In the genomic region with DNA sequence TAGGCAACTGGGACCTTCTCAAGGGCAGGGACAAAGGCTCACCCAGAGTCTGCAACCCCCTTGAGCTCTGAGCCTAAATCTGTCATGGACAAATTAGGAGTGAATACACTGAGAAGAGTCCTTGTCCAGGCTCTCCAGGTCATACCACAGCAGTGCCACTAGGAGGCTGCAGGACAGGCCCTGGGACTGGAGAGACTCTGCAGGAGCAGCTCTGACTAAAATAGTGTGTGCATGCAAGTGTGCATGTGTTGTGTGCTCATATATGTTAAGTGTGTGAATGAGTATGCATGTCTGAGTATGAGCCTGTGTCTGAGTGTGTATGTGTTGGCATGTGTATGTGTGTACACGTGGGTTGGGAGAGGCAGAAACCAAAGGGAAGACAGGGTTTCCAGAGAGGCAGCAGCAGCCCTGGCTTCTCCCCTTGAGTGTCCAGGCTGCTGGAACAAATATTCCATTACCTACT, we compare ENCODE assay signal across 8 cellular contexts. TPM values are rescaled to one million over a fixed set of nuclear protein-coding genes. Genes with fewer than 3 reads are reported as not detected.
DNase-seq lines count a peak whose midpoint lies in the region; ATAC-seq, FAIRE-seq and TF ChIP-seq lines count a peak whose summit lies in the region.

No MANE protein-coding gene starts in this region.

- CTCF ChIA-PET in A549 (lab: Yijun Ruan, JAX): interaction anchor here (0.7 to 4.1 kb wide), 12 partner anchors 11 to 389 kb away, joined by 3 to 30 read pairs (median 4); no protein-coding TSS in a partner anchor

- H3K4me3 ChIP-seq in A549 (no peak overlapping the region), retinal pigment epithelial cell (ENCODE audit: low read length) (no peak overlapping the region)

- ATAC-seq in A549: peak; percentile 89 to 90
- ATAC-seq in esophagus mucosa: peak; percentile 65
- no peak for ATAC-seq in GM21390 (IDR thresholded peaks at IDR 0.05; ENCODE audit: unreplicated experiment)

- DNase-seq in A549 (ENCODE audit: low read depth in 1 of 2, low spot score in 1 of 2) (peak; percentile 38 to 39), GM10266 (ENCODE audit: extremely low spot score) (no peak), SK-MEL-5 (ENCODE audit: low read depth, low spot score) (peak; percentile 52), retinal pigment epithelial cell (ENCODE audit: low read depth) (no peak), GM19239 (ENCODE audit: insufficient read length, low spot score) (no peak), foreskin melanocyte (no peak)

- 0 out of 5 replicates have a peak, but pooled peaks of 1 of the 2 experiments have one; percentile 23 for TF ChIP-seq RAD21 in A549 (conservative IDR thresholded peaks at IDR 0.05 in 1 of 2, IDR thresholded peaks at IDR 0.05 in 1 of 2)

- no peaks in the 10 kb centered on the region for H3K4me1 ChIP-seq in A549

- 27% methylated on average over 1 of the region's 1 CpG for WGBS in A549 (ENCODE audit: missing lambda C conversion rate)

- in situ Hi-C loops in SK-MEL-5 (cut with HindIII; ENCODE audit: low pct_unique_long_range_greater_than_20kb, low sequenced_read_pairs): no loop called here

- no peak for TF ChIP-seq EP300 in A549 (IDR thresholded peaks at IDR 0.05)

- H3K9me3 ChIP-seq in A549: no peaks in the 10 kb centered on the region

- POLR2A ChIA-PET in A549 (lab: Yijun Ruan, JAX): interaction anchor here (1.0 kb wide), 1 partner anchor 147 kb away, joined by 3 read pairs; the partner anchor contains the start of gene HSP90AB1

- TF ChIP-seq CTCF in A549 (IDR thresholded peaks at IDR 0.05) (peak; percentile 25; the same call in 1 of the 3 replicates), GM10266 (IDR thresholded peaks at IDR 0.05; ENCODE audit: control insufficient read depth, insufficient read depth, low read depth, missing control alignments) (peak; percentile 50), retinal pigment epithelial cell (conservative IDR thresholded peaks at IDR 0.05; ENCODE audit: low read depth, low read length) (peak; percentile 83)

- no peak for TF ChIP-seq POLR2A in A549 (IDR thresholded peaks at IDR 0.05; ENCODE audit: low read length)

- H3K27ac ChIP-seq in A549: no peak overlapping the region

- no peak overlapping the region for H3K4me2 ChIP-seq in A549

- FAIRE-seq in A549 (lab: Jason Lieb, UNC) (no peak), GM19239 (lab: Jason Lieb, UNC) (no peak)

TF ChIP-seq in A549, 52 proteins besides CTCF, POLR2A, EP300 and RAD21:
- TF ChIP-seq SMC3 (IDR thresholded peaks at IDR 0.05): 0 out of 3 replicates have a peak, but pooled peaks have one; percentile 16
- TF ChIP-seq CBX8 (IDR thresholded peaks at IDR 0.05): no peak
- TF ChIP-seq NFE2L2 (conservative IDR thresholded peaks at IDR 0.05; ENCODE audit: low read length): no peak

RNA-seq across cellular contexts. Expression of gene MRPL14, which starts 27.1 kb away (rescaled TPM):
- polyA plus RNA-seq in A549 (2011; rRNA removed) (47.1 and 48.2 TPM in 2 replicates), A549 (2017; fragmentation: RNase III; extraction: RNeasy Plus Mini Kit Qiagen cat#74134 plus additional on column Dnase treatment) (55.3 to 56.5 TPM (median 56.3 TPM) in 3 replicates)
- 108 and 113 TPM in 2 replicates for polyA plus RNA-seq in A549 (2012; cell fraction: cytosol; rRNA removed)
- polyA plus RNA-seq in A549 (2012; cell fraction: nucleus; rRNA removed): 49.1 and 67.3 TPM in 2 replicates
- polyA minus RNA-seq in A549 (2011; rRNA and poly(A)+ RNA removed): 17.1 and 19.3 TPM in 2 replicates
- total RNA-seq in SK-MEL-5 (2014; rRNA removed; shearing (Covaris generic)): 60.0 and 61.2 TPM in 2 replicates
- 42.0 and 60.3 TPM in 2 replicates for polyA plus RNA-seq in SK-MEL-5 (2015; cell fraction: cytosol; rRNA removed)
- 8.5 and 9.1 TPM in 2 replicates for polyA plus RNA-seq in SK-MEL-5 (2015; cell fraction: nucleus; rRNA removed)
- 47.4 TPM for total RNA-seq in esophagus mucosa

RNA-seq across cellular contexts. Expression of gene TMEM63B, which starts 27.2 kb away (rescaled TPM):
- polyA plus RNA-seq in A549 (2011; rRNA removed): 24.0 and 25.4 TPM in 2 replicates
- 26.0 and 33.3 TPM in 2 replicates for polyA plus RNA-seq in A549 (2012; cell fraction: cytosol; rRNA removed)
- polyA plus RNA-seq in A549 (2012; cell fraction: nucleus; rRNA removed): 50.9 and 59.9 TPM in 2 replicates
- polyA plus RNA-seq in A549 (2017; fragmentation: RNase III; extraction: RNeasy Plus Mini Kit Qiagen cat#74134 plus additional on column Dnase treatment): 18.3 to 22.2 TPM (median 21.6 TPM) in 3 replicates
- 32.9 and 44.4 TPM in 2 replicates for polyA minus RNA-seq in A549 (2011; rRNA and poly(A)+ RNA removed)
- total RNA-seq in SK-MEL-5 (2014; rRNA removed; shearing (Covaris generic)): 23.6 and 27.6 TPM in 2 replicates
- 55.1 and 71.9 TPM in 2 replicates for polyA plus RNA-seq in SK-MEL-5 (2015; cell fraction: cytosol; rRNA removed)
- 39.8 and 48.3 TPM in 2 replicates for polyA plus RNA-seq in SK-MEL-5 (2015; cell fraction: nucleus; rRNA removed)
- total RNA-seq in esophagus mucosa: 42.4 TPM

RNA-seq across cellular contexts. Expression of gene CAPN11, which starts 58.5 kb away (rescaled TPM):
- polyA plus RNA-seq in A549 (2011; rRNA removed): 0.10 and 0.25 TPM in 2 replicates
- polyA plus RNA-seq in A549 (2012; cell fraction: cytosol; rRNA removed): 0.04 TPM in 2 replicates
- polyA plus RNA-seq in A549 (2012; cell fraction: nucleus; rRNA removed): 0.14 and 0.31 TPM in 2 replicates
- polyA plus RNA-seq in A549 (2017; fragmentation: RNase III; extraction: RNeasy Plus Mini Kit Qiagen cat#74134 plus additional on column Dnase treatment): 0.09 TPM in 1 of 3 replicates, not detected in the others
- 0.24 TPM in 1 of 2 replicates, not detected in the other for polyA minus RNA-seq in A549 (2011; rRNA and poly(A)+ RNA removed)
- total RNA-seq in SK-MEL-5 (2014; rRNA removed; shearing (Covaris generic)): not detected in 2 replicates
- polyA plus RNA-seq in SK-MEL-5 (2015; cell fraction: cytosol; rRNA removed): not detected in 2 replicates
- not detected in 2 replicates for polyA plus RNA-seq in SK-MEL-5 (2015; cell fraction: nucleus; rRNA removed)
- 0.12 TPM for total RNA-seq in esophagus mucosa

Comparison
In these comparisons a context has a peak if more than half of its experiments do, and no peak if none do; other contexts are left out.
1. DNase-seq: peak in A549 (2 of 2) and SK-MEL-5 (single experiment); none in GM10266 (single experiment), retinal pigment epithelial cell (single experiment), GM19239 (single experiment) and foreskin melanocyte (single experiment).
2. CTCF ChIP-seq: peak in every context shown above with its lines; median percentile 83 in retinal pigment epithelial cell; 50 in GM10266; 25 in A549.